15 cellular contexts compared by ENCODE assay signal in genomic region chr2:239543696-239544095, GRCh38.
A peak's percentile ranks its signal among the peaks of the same experiment; 100 is the strongest.
DNase-seq lines count a peak whose midpoint lies in the region; ATAC-seq and TF ChIP-seq lines count a peak whose summit lies in the region.
"Had no signal": no experiment of that assay in that cellular context is flagged by ENCODE, and none has a peak within 500 bp of the region (broad histone marks: within the 10 kb centered on the region; RNA-seq: fewer than 3 reads in every experiment).

No MANE protein-coding gene starts in this region.

- no peaks in the 10 kb centered on the region for H3K36me3 ChIP-seq in esophagus muscularis mucosa

- ATAC-seq in activated naive CD8-positive, alpha-beta T cell treated with anti-CD3 and anti-CD28 coated beads, Interleukin-2, amount 50 U/mL, for 24 hours: no peak

- no peaks in the 10 kb centered on the region for H3K27me3 Mint-ChIP-seq in activated naive CD8-positive, alpha-beta T cell treated with anti-CD3 and anti-CD28 coated beads, Interleukin-2, amount 50 U/mL, for 24 hours
- peaks cover 19% of the 10 kb centered on the region for H3K27me3 Mint-ChIP-seq in activated naive CD8-positive, alpha-beta T cell treated with anti-CD3 and anti-CD28 coated beads for 36 hours
- H3K27me3 Mint-ChIP-seq in neural crest cell (ENCODE audit: low read depth): no peaks in the 10 kb centered on the region

- 66% methylated on average over 3 of the region's 3 CpGs for WGBS in esophagus muscularis mucosa
- WGBS in lower leg skin, 2 donors: 75 to 79% methylated on average over 3 of the region's 3 CpGs

- no peak for TF ChIP-seq CTCF in esophagus muscularis mucosa (IDR thresholded peaks at IDR 0.05)
- TF ChIP-seq CTCF in neural crest cell (conservative IDR thresholded peaks at IDR 0.05): no peak
- no peak for TF ChIP-seq CTCF in lower leg skin (IDR thresholded peaks at IDR 0.05)

- no peaks in the 10 kb centered on the region for H3K9me3 ChIP-seq in esophagus muscularis mucosa
- H3K9me3 ChIP-seq: Caco-2 had no signal

- intact Hi-C loops in esophagus muscularis mucosa (cut with DNase I): no loop called here
- intact Hi-C loops in lower leg skin (cut with DNase I; ENCODE audit: low total_unique reads): no loop called here

- peaks cover 0 to 17% (median 13%) of the 10 kb centered on the region in 4 donors for H3K4me1 ChIP-seq in esophagus muscularis mucosa
- H3K4me1 ChIP-seq: Caco-2 had no signal

- H3K27ac ChIP-seq in esophagus muscularis mucosa (replicated peaks in 1 of 4): peak overlapping the region in 3 of 4 donors; percentile 35 to 65 (median 56)

- H3K9me3 Mint-ChIP-seq in activated naive CD8-positive, alpha-beta T cell treated with anti-CD3 and anti-CD28 coated beads, Interleukin-2, amount 50 U/mL, for 24 hours: peaks cover 11% of the 10 kb centered on the region
- peaks cover 14% of the 10 kb centered on the region for H3K9me3 Mint-ChIP-seq in activated naive CD8-positive, alpha-beta T cell treated with anti-CD3 and anti-CD28 coated beads for 36 hours
- peaks cover 6% of the 10 kb centered on the region for H3K9me3 Mint-ChIP-seq in neural crest cell

- no peak overlapping the region for H3K4me3 ChIP-seq in esophagus muscularis mucosa
- no peak overlapping the region for H3K4me3 ChIP-seq in lower leg skin (ENCODE audit: low read depth, poor library complexity, severe bottlenecking)

- H3K4me3 Mint-ChIP-seq in activated naive CD8-positive, alpha-beta T cell treated with anti-CD3 and anti-CD28 coated beads, Interleukin-2, amount 50 U/mL, for 24 hours: no peak overlapping the region
- no peak overlapping the region for H3K4me3 Mint-ChIP-seq in activated naive CD8-positive, alpha-beta T cell treated with anti-CD3 and anti-CD28 coated beads for 36 hours
- no peak overlapping the region for H3K4me3 Mint-ChIP-seq in neural crest cell

- no peaks in the 10 kb centered on the region for H3K27me3 ChIP-seq in esophagus muscularis mucosa

- DNase-seq in activated naive CD8-positive, alpha-beta T cell treated with anti-CD3 and anti-CD28 coated beads, Interleukin-2, amount 50 U/mL, for 24 hours: no peak
- DNase-seq in activated naive CD8-positive, alpha-beta T cell treated with anti-CD3 and anti-CD28 coated beads for 36 hours: no peak
- DNase-seq in esophagus muscularis mucosa (ENCODE audit: extremely low spot score): no peak
- DNase-seq in neural crest cell (ENCODE audit: low read depth, low spot score): no peak
- DNase-seq in medulla oblongata (ENCODE audit: extremely low spot score): no peak
- no peak for DNase-seq in activated effector memory CD4-positive, alpha-beta T cell treated with anti-CD3 and anti-CD28 coated beads, Interleukin-2, amount 50 U/mL, for 16 hours
- no peak for DNase-seq in lower leg skin (ENCODE audit: low spot score in 2 of 2)
- DNase-seq: ACHN, Caco-2, H7, KG1, NCI-H1048, NCI-H1436 treated with DMSO at 0.1 percent for 48 hours, NCI-H2081, NCI-H774 had no signal

- peaks cover 46% of the 10 kb centered on the region for H3K4me1 Mint-ChIP-seq in activated naive CD8-positive, alpha-beta T cell treated with anti-CD3 and anti-CD28 coated beads, Interleukin-2, amount 50 U/mL, for 24 hours
- H3K4me1 Mint-ChIP-seq in activated naive CD8-positive, alpha-beta T cell treated with anti-CD3 and anti-CD28 coated beads for 36 hours: peaks cover 34% of the 10 kb centered on the region
- H3K4me1 Mint-ChIP-seq in neural crest cell: no peaks in the 10 kb centered on the region

- TF ChIP-seq POLR2A in esophagus muscularis mucosa (IDR thresholded peaks at IDR 0.05; ENCODE audit: low read depth) (no peak), lower leg skin (IDR thresholded peaks at IDR 0.05) (no peak)

- peaks cover 6% of the 10 kb centered on the region for H3K36me3 Mint-ChIP-seq in activated naive CD8-positive, alpha-beta T cell treated with anti-CD3 and anti-CD28 coated beads, Interleukin-2, amount 50 U/mL, for 24 hours (ENCODE audit: low read depth)
- peaks cover 10% of the 10 kb centered on the region for H3K36me3 Mint-ChIP-seq in activated naive CD8-positive, alpha-beta T cell treated with anti-CD3 and anti-CD28 coated beads for 36 hours
- no peaks in the 10 kb centered on the region for H3K36me3 Mint-ChIP-seq in neural crest cell (ENCODE audit: low read depth)

- H3K27ac Mint-ChIP-seq in activated naive CD8-positive, alpha-beta T cell treated with anti-CD3 and anti-CD28 coated beads, Interleukin-2, amount 50 U/mL, for 24 hours: peak overlapping the region; percentile 82
- no peak overlapping the region for H3K27ac Mint-ChIP-seq in activated naive CD8-positive, alpha-beta T cell treated with anti-CD3 and anti-CD28 coated beads for 36 hours
- peak overlapping the region; percentile 62 for H3K27ac Mint-ChIP-seq in neural crest cell (ENCODE audit: unreplicated experiment)

- TF ChIP-seq EP300 in esophagus muscularis mucosa (IDR thresholded peaks at IDR 0.05): no peak
